ENCODE assay signal across 8 cellular contexts in the genomic region with DNA sequence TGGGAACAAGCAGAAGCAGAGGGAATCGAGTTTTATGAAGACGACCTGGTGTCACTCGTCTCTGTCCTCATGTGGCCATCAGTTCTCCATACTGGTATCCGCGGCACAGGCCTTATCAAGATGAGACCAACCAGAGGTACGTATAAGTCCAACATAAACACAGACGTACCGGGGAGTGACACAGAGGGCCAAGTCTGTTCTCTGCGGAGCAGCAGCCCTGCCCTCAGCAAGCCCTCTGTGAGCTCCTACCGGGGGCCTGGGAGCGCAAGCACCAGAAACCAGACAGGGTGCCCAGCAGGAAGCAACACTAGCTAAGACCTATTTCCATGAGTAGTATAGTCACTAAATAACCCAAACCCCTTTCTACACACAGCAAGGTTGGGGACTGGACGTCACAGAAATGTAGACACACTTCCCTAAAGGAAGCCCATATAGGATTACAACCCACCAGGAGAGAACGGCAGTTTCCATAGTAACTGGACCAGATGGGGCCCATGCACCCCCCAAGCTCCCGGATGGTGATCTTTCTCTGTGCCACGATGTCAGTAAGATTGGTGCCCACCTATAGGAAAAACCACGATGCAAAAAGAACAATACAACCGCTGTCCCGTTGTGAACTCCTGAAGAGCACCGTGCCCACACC. TPM values are rescaled to one million over a fixed set of nuclear protein-coding genes. Genes with fewer than 3 reads are reported as not detected.
DNase-seq lines count a peak whose midpoint lies in the region; ATAC-seq, FAIRE-seq and TF ChIP-seq lines count a peak whose summit lies in the region.

No MANE protein-coding gene starts in this region.

- no peaks in the 10 kb centered on the region for H3K9me2 ChIP-seq in OCI-LY1 (ENCODE audit: low read depth, low read length)

- H3F3A ChIP-seq in OCI-LY1 (ENCODE audit: insufficient read depth, low read length) = no peaks in the 10 kb centered on the region

- in situ Hi-C loops in GM13976 (cut with MboI; ENCODE audit: low sequenced_read_pairs, unreplicated experiment) = no loop called here

- BruUV-seq in endothelial cell of umbilical vein (replicated peaks; lab: Mats Ljungman, UMichigan) = TSS peak; percentile 31

- no peak overlapping the region for H2AFZ ChIP-seq in OCI-LY1 (ENCODE audit: low read length)
- peak overlapping the region; percentile 39 for H2AFZ ChIP-seq in endothelial cell of umbilical vein (ENCODE audit: low read depth, low read length)

- 28 to 33% methylated on average over 19 of the region's 19 CpGs for WGBS in pancreas, 2 donors

- no peak for TF ChIP-seq POLR2A in endothelial cell of umbilical vein (IDR thresholded peaks at IDR 0.05; ENCODE audit: low read depth, low read length)

- H3K9me3 ChIP-seq in OCI-LY1 (ENCODE audit: low read length) = no peaks in the 10 kb centered on the region
- no peaks in the 10 kb centered on the region for H3K9me3 ChIP-seq in endothelial cell of umbilical vein (replicated peaks; ENCODE audit: control insufficient read depth, insufficient read depth, low read length)
- H3K9me3 ChIP-seq in pancreas = no peaks in the 10 kb centered on the region

- TF ChIP-seq CTCF in GM06990 (IDR thresholded peaks at IDR 0.05; ENCODE audit: insufficient read depth, low read length, poor library complexity, severe bottlenecking) = no peak
- no peak for TF ChIP-seq CTCF in OCI-LY1 (IDR thresholded peaks at IDR 0.05; ENCODE audit: low read length)
- no peak for TF ChIP-seq CTCF in endothelial cell of umbilical vein (IDR thresholded peaks at IDR 0.05; ENCODE audit: extremely low read depth in 1 of 2, insufficient read depth in 1 of 2, low read depth in 1 of 2, low read length in 2 of 2)
- TF ChIP-seq CTCF in pancreas (IDR thresholded peaks at IDR 0.05) = no peak
- TF ChIP-seq CTCF in GM13976 (IDR thresholded peaks at IDR 0.05; ENCODE audit: borderline replicate concordance, control extremely low read depth, extremely low read depth, insufficient read depth, missing control alignments) = no peak

- FAIRE-seq in endothelial cell of umbilical vein (lab: Jason Lieb, UNC) (peak; percentile 37), pancreas (lab: Jason Lieb, UNC) (no peak)

- peak overlapping the region; percentile 86 for H3K9ac ChIP-seq in OCI-LY1 (ENCODE audit: low read length)
- H3K9ac ChIP-seq in endothelial cell of umbilical vein (replicated peaks; ENCODE audit: extremely low read depth, insufficient read depth, low read length) = peak overlapping the region; percentile 87

- H4K20me1 ChIP-seq in OCI-LY1 (ENCODE audit: insufficient read depth, low read length) (no peaks in the 10 kb centered on the region), endothelial cell of umbilical vein (replicated peaks; ENCODE audit: control insufficient read depth, extremely low read depth, insufficient read depth, low read length) (no peaks in the 10 kb centered on the region)

- H3K27ac ChIP-seq in OCI-LY1 (ENCODE audit: low read depth, low read length, poor library complexity, severe bottlenecking) (no peak overlapping the region), endothelial cell of umbilical vein (ENCODE audit: insufficient read depth, low read depth, low read length) (peak overlapping the region; percentile 43), pancreas (peak overlapping the region in 2 of 4 donors; percentile 20 to 76)

- POLR2A ChIA-PET in endothelial cell of umbilical vein (lab: Charles Lee) = interaction anchor here (1.0 kb wide), 1 partner anchor 21 kb away, joined by 4 read pairs; a partner anchor contains a TSS

- no peaks in the 10 kb centered on the region for H3K9me1 ChIP-seq in endothelial cell of umbilical vein (replicated peaks; ENCODE audit: control insufficient read depth, extremely low read depth, insufficient read depth, low read length)

- H3K27me3 ChIP-seq in GM06990 (replicated peaks; ENCODE audit: control insufficient read depth, insufficient read depth, low read length) (no peaks in the 10 kb centered on the region), OCI-LY1 (ENCODE audit: insufficient read depth, low read length) (no peaks in the 10 kb centered on the region), endothelial cell of umbilical vein (ENCODE audit: control insufficient read depth in 2 of 2, insufficient read depth in 2 of 2, low read length in 2 of 2) (no peaks in the 10 kb centered on the region), pancreas (no peaks in the 10 kb centered on the region)

- CTCF ChIA-PET in endothelial cell of umbilical vein (lab: Charles Lee) = interaction anchor here (1.2 kb wide), 1 partner anchor 15 kb away, joined by 4 read pairs; no protein-coding TSS in a partner anchor

- peaks cover 15% of the 10 kb centered on the region for H3K79me2 ChIP-seq in OCI-LY1 (ENCODE audit: insufficient read depth, low read length)
- peaks cover 55% of the 10 kb centered on the region for H3K79me2 ChIP-seq in endothelial cell of umbilical vein (ENCODE audit: control insufficient read depth, insufficient read depth, low read length)

- H3K36me3 ChIP-seq in GM06990 (ENCODE audit: control insufficient read depth, insufficient read depth, low read length) (peaks cover 21% of the 10 kb centered on the region), OCI-LY1 (ENCODE audit: insufficient read depth, low read length) (peaks cover 24% of the 10 kb centered on the region; the same call in 1 of the 2 replicates), endothelial cell of umbilical vein (ENCODE audit: control insufficient read depth in 2 of 2, extremely low read depth in 1 of 2, insufficient read depth in 2 of 2, low read length in 2 of 2) (peaks cover 6 to 24% of the 10 kb centered on the region in 2 experiments), pancreas (peaks cover 0 to 14% (median 7%) of the 10 kb centered on the region in 3 donors)

- intact Hi-C loops in endothelial cell of umbilical vein (cut with micrococcal nuclease) (loop anchor here (1.0 kb wide), 1 partner anchor 29 kb away; no protein-coding TSS in a partner anchor), pancreas (cut with DNase I) (no loop called here)

- peak overlapping the region; percentile 92 for H3K4me3 ChIP-seq in GM06990 (replicated peaks; ENCODE audit: low read depth, low read length)
- peak overlapping the region; percentile 82 for H3K4me3 ChIP-seq in OCI-LY1 (ENCODE audit: low read depth, low read length, poor library complexity, severe bottlenecking)
- H3K4me3 ChIP-seq in endothelial cell of umbilical vein (replicated peaks in 1 of 3; ENCODE audit: insufficient read depth in 1 of 3, low read depth in 1 of 3, low read length in 3 of 3) = peak overlapping the region; percentile 46 to 93 (median 66)
- H3K4me3 ChIP-seq in pancreas = peak overlapping the region; percentile 81 to 99 (median 97)

- peak overlapping the region; percentile 87 for H3K4me2 ChIP-seq in OCI-LY1 (ENCODE audit: low read length)
- peak overlapping the region; percentile 47 for H3K4me2 ChIP-seq in endothelial cell of umbilical vein (ENCODE audit: insufficient read depth, low read length)

- dilution Hi-C loops in endothelial cell of umbilical vein (cut with MboI; ENCODE audit: extremely low pct_ligation_motif_present, low sequenced_read_pairs) = no loop called here

- DNase-seq in GM06990 (ENCODE audit: extremely low read depth, insufficient read length) (no peak), endothelial cell of umbilical vein (ENCODE audit: low read depth, low spot score) (no peak), pancreas (no peak), NOMO-1 treated with DMSO at 0.1 percent for 48 hours (lab: John Stamatoyannopoulos, UW; ENCODE audit: unreplicated experiment) (no peak), GM13976 (ENCODE audit: low spot score) (no peak)
- DNase-seq in stimulated activated CD4-positive, alpha-beta T cell treated with anti-CD3 and anti-CD28 coated beads, Interleukin-1b, Interleukin-23, amount 100 ng/mL, for 48 hours = no peak

- ATAC-seq in pancreas (no peak), HG03457 (IDR thresholded peaks at IDR 0.05; ENCODE audit: unreplicated experiment) (no peak)

- H3K4me1 ChIP-seq in OCI-LY1 (ENCODE audit: insufficient read depth, low read length, severe bottlenecking) (peaks cover 28% of the 10 kb centered on the region), endothelial cell of umbilical vein (ENCODE audit: control insufficient read depth, extremely low read depth, insufficient read depth, low read length) (peaks cover 16% of the 10 kb centered on the region), pancreas (peaks cover 10 to 19% (median 13%) of the 10 kb centered on the region in 3 donors)

RNA-seq across cellular contexts. Expression of a gene that starts 0.9 kb away (rescaled TPM):
- total RNA-seq in endothelial cell of umbilical vein = 40.5 and 41.4 TPM in 2 replicates
- polyA plus RNA-seq in endothelial cell of umbilical vein = 55.5 and 71.7 TPM in 2 replicates
- 67.4 and 79.5 TPM in 2 replicates for polyA plus RNA-seq in endothelial cell of umbilical vein (2011; cell fraction: cytosol; rRNA removed)
- polyA plus RNA-seq in endothelial cell of umbilical vein (2011; cell fraction: nucleus; rRNA removed) = 66.7 and 79.3 TPM in 2 replicates
- polyA plus RNA-seq in endothelial cell of umbilical vein (2012) = 42.1 and 44.0 TPM in 2 replicates
- 29.3 and 29.5 TPM in 2 replicates for polyA minus RNA-seq in endothelial cell of umbilical vein
- 10.9 TPM for polyA minus RNA-seq in endothelial cell of umbilical vein (2011; cell fraction: cytosol; rRNA and poly(A)+ RNA removed)
- 12.7 and 14.1 TPM in 2 replicates for polyA minus RNA-seq in endothelial cell of umbilical vein (2011; cell fraction: nucleus; rRNA and poly(A)+ RNA removed)
- total RNA-seq in pancreas = 10 to 100 TPM; 10.5 to 18.3 (median 13.1) TPM
- polyA plus RNA-seq in pancreas = 100 to 1,000 TPM; 102 to 119 TPM

RNA-seq across cellular contexts. Expression of a gene that starts 1.1 kb away (rescaled TPM):
- total RNA-seq in endothelial cell of umbilical vein (150 and 166 TPM in 2 replicates), pancreas (10 to 100 TPM; 39.3 to 56.6 (median 43.0) TPM)
- polyA plus RNA-seq in endothelial cell of umbilical vein (191 and 229 TPM in 2 replicates), pancreas (100 to 1,000 TPM; 135 to 174 TPM)
- 70.8 and 89.7 TPM in 2 replicates for polyA plus RNA-seq in endothelial cell of umbilical vein (2011; cell fraction: cytosol; rRNA removed)
- polyA plus RNA-seq in endothelial cell of umbilical vein (2011; cell fraction: nucleus; rRNA removed) = 602 and 650 TPM in 2 replicates
- 100 and 114 TPM in 2 replicates for polyA plus RNA-seq in endothelial cell of umbilical vein (2012)
- polyA minus RNA-seq in endothelial cell of umbilical vein = 104 and 152 TPM in 2 replicates
- 38.8 TPM for polyA minus RNA-seq in endothelial cell of umbilical vein (2011; cell fraction: cytosol; rRNA and poly(A)+ RNA removed)
- 120 and 170 TPM in 2 replicates for polyA minus RNA-seq in endothelial cell of umbilical vein (2011; cell fraction: nucleus; rRNA and poly(A)+ RNA removed)

RNA-seq across cellular contexts. Expression of a gene that starts 16.1 kb away (rescaled TPM):
- total RNA-seq in endothelial cell of umbilical vein (32.2 and 32.7 TPM in 2 replicates), pancreas (10 to 100 TPM in 1 of 6 donors, 1 to 10 TPM in 5; 2.9 to 11.0 (median 5.6) TPM)
- polyA plus RNA-seq in endothelial cell of umbilical vein (12.9 and 18.1 TPM in 2 replicates), pancreas (10 to 100 TPM; 12.5 to 50.4 TPM)
- 15.1 and 17.5 TPM in 2 replicates for polyA plus RNA-seq in endothelial cell of umbilical vein (2011; cell fraction: cytosol; rRNA removed)
- 14.5 and 18.0 TPM in 2 replicates for polyA plus RNA-seq in endothelial cell of umbilical vein (2011; cell fraction: nucleus; rRNA removed)
- polyA plus RNA-seq in endothelial cell of umbilical vein (2012) = 19.9 and 25.1 TPM in 2 replicates
- polyA minus RNA-seq in endothelial cell of umbilical vein = 2.8 and 5.3 TPM in 2 replicates
- polyA minus RNA-seq in endothelial cell of umbilical vein (2011; cell fraction: cytosol; rRNA and poly(A)+ RNA removed) = 6.9 TPM
- 2.1 and 6.8 TPM in 2 replicates for polyA minus RNA-seq in endothelial cell of umbilical vein (2011; cell fraction: nucleus; rRNA and poly(A)+ RNA removed)

RNA-seq across cellular contexts. Expression of a gene that starts 16.3 kb away (rescaled TPM):
- 18.5 and 20.1 TPM in 2 replicates for total RNA-seq in endothelial cell of umbilical vein
- polyA plus RNA-seq in endothelial cell of umbilical vein = 35.2 and 47.6 TPM in 2 replicates
- 17.9 and 30.2 TPM in 2 replicates for polyA plus RNA-seq in endothelial cell of umbilical vein (2011; cell fraction: cytosol; rRNA removed)
- 26.7 and 30.7 TPM in 2 replicates for polyA plus RNA-seq in endothelial cell of umbilical vein (2011; cell fraction: nucleus; rRNA removed)
- polyA plus RNA-seq in endothelial cell of umbilical vein (2012) = 16.8 and 22.3 TPM in 2 replicates
- polyA minus RNA-seq in endothelial cell of umbilical vein = 7.7 and 9.5 TPM in 2 replicates
- 19.2 TPM for polyA minus RNA-seq in endothelial cell of umbilical vein (2011; cell fraction: cytosol; rRNA and poly(A)+ RNA removed)
- polyA minus RNA-seq in endothelial cell of umbilical vein (2011; cell fraction: nucleus; rRNA and poly(A)+ RNA removed) = 2.4 and 4.7 TPM in 2 replicates
- total RNA-seq in pancreas = 10 to 100 TPM in 5 of 6 donors, 1 to 10 TPM in 1; 9.4 to 19.6 (median 13.8) TPM
- polyA plus RNA-seq in pancreas = 10 to 100 TPM; 48.2 to 57.2 TPM

RNA-seq across cellular contexts. Expression of a gene that starts 20.5 kb away (rescaled TPM):
- total RNA-seq in endothelial cell of umbilical vein (89.2 and 91.9 TPM in 2 replicates), pancreas (10 to 100 TPM; 18.1 to 46.6 (median 23.7) TPM)
- polyA plus RNA-seq in endothelial cell of umbilical vein (99.9 and 126 TPM in 2 replicates), pancreas (10 to 100 TPM; 48.8 to 98.7 TPM)
- 120 and 135 TPM in 2 replicates for polyA plus RNA-seq in endothelial cell of umbilical vein (2011; cell fraction: cytosol; rRNA removed)
- polyA plus RNA-seq in endothelial cell of umbilical vein (2011; cell fraction: nucleus; rRNA removed) = 45.8 and 46.0 TPM in 2 replicates
- 81.3 and 84.8 TPM in 2 replicates for polyA plus RNA-seq in endothelial cell of umbilical vein (2012)
- 24.4 and 26.4 TPM in 2 replicates for polyA minus RNA-seq in endothelial cell of umbilical vein
- 75.7 TPM for polyA minus RNA-seq in endothelial cell of umbilical vein (2011; cell fraction: cytosol; rRNA and poly(A)+ RNA removed)
- 6.5 and 11.1 TPM in 2 replicates for polyA minus RNA-seq in endothelial cell of umbilical vein (2011; cell fraction: nucleus; rRNA and poly(A)+ RNA removed)
